In the genomic region with DNA sequence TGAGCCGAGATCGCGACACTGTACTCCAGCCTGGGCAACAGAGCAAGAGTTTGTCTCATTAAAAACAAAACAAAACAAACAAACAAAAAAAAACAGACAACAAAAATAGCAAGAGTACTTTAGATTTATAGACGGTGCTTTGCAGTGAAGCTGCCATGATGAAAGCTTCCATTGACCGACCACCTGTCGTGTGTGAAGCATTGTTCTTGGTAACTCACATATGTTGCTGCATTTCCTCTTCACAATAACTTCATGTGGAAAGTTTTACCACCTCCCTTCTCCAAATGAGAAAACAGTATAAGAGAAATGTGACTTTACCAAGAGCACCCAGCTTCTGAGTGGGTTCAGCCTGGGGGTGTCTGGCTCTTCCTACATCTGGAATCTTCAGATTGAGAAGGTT, we compare ENCODE assay signal across 21 cellular contexts. TPM values are rescaled to one million over a fixed set of nuclear protein-coding genes. Genes with fewer than 3 reads are reported as not detected.
DNase-seq lines count a peak whose midpoint lies in the region; ATAC-seq and TF ChIP-seq lines count a peak whose summit lies in the region.
"Had no signal": no experiment of that assay in that cellular context is flagged by ENCODE, and none has a peak within 500 bp of the region (broad histone marks: within the 10 kb centered on the region; RNA-seq: fewer than 3 reads in every experiment).

No MANE protein-coding gene starts in this region.

- H3K4me1 Mint-ChIP-seq in glutamatergic neuron (ENCODE audit: low read depth, unreplicated experiment) = peaks cover 4% of the 10 kb centered on the region
- H3K4me1 Mint-ChIP-seq in activated naive CD8-positive, alpha-beta T cell treated with anti-CD3 and anti-CD28 coated beads, Interleukin-2, amount 50 U/mL, for 24 hours = peaks cover 4% of the 10 kb centered on the region

- no peak overlapping the region for H3K4me3 Mint-ChIP-seq in glutamatergic neuron (ENCODE audit: unreplicated experiment)
- H3K4me3 Mint-ChIP-seq in activated naive CD8-positive, alpha-beta T cell treated with anti-CD3 and anti-CD28 coated beads, Interleukin-2, amount 50 U/mL, for 24 hours = no peak overlapping the region
- H3K4me3 Mint-ChIP-seq: CD8-positive, alpha-beta T cell; H9; IgD-negative memory B cell; T-cell had no signal

- H4K20me1 ChIP-seq in BLaER1 treated with 17β-estradiol and CSF1 and Interleukin-3, amounts not matched to agents 10 nM and 100 nM = no peaks in the 10 kb centered on the region
- no peaks in the 10 kb centered on the region for H4K20me1 ChIP-seq in OCI-LY1 (ENCODE audit: insufficient read depth, low read length)

- TF ChIP-seq CTCF in GM12865 (IDR thresholded peaks at IDR 0.05; ENCODE audit: insufficient read depth, low read depth, low read length, missing control alignments) (no peak), OCI-LY1 (IDR thresholded peaks at IDR 0.05; ENCODE audit: low read length) (no peak), glutamatergic neuron (IDR thresholded peaks at IDR 0.05; ENCODE audit: partially characterized antibody, unreplicated experiment) (no peak)

- peaks cover 8% of the 10 kb centered on the region for H3K36me3 Mint-ChIP-seq in glutamatergic neuron (ENCODE audit: unreplicated experiment)
- H3K36me3 Mint-ChIP-seq in activated naive CD8-positive, alpha-beta T cell treated with anti-CD3 and anti-CD28 coated beads, Interleukin-2, amount 50 U/mL, for 24 hours (ENCODE audit: low read depth) = no peaks in the 10 kb centered on the region
- H3K36me3 Mint-ChIP-seq: CD8-positive, alpha-beta T cell; IgD-negative memory B cell; T-cell had no signal

- H3K4me3 ChIP-seq in BLaER1 treated with 17β-estradiol and CSF1 and Interleukin-3, amounts not matched to agents 10 nM and 100 nM = no peak overlapping the region
- no peak overlapping the region for H3K4me3 ChIP-seq in GM12865 (ENCODE audit: low read depth, low read length)
- H3K4me3 ChIP-seq in OCI-LY1 (ENCODE audit: low read depth, low read length, poor library complexity, severe bottlenecking) = no peak overlapping the region
- H3K4me3 ChIP-seq: Peyer's patch had no signal

- H3K27ac ChIP-seq in BLaER1 treated with 17β-estradiol and CSF1 and Interleukin-3, amounts not matched to agents 10 nM and 100 nM = peak overlapping the region in 8 of 11 experiments; percentile 79 to 90 (median 86); a peak in 16 of 22 replicates
- H3K27ac ChIP-seq in OCI-LY1 (ENCODE audit: low read depth, low read length, poor library complexity, severe bottlenecking) = peak overlapping the region; percentile 97
- H3K27ac ChIP-seq: Peyer's patch had no signal

- DNase-seq in GM12865 (ENCODE audit: low read depth) = peak; percentile 42
- DNase-seq in glutamatergic neuron = no peak
- DNase-seq in activated naive CD8-positive, alpha-beta T cell treated with anti-CD3 and anti-CD28 coated beads, Interleukin-2, amount 50 U/mL, for 24 hours = no peak
- DNase-seq in stimulated activated naive CD8-positive, alpha-beta T cell treated with anti-CD3 and anti-CD28 coated beads, Interleukin-15, Interleukin-2, amounts not matched to agents 100 U/mL and 50 U/mL, for 24 hours = no peak
- DNase-seq in activated naive CD4-positive, alpha-beta T cell treated with anti-CD3 and anti-CD28 coated beads, Interleukin-2, amount 50 U/mL, for 16 hours = no peak
- DNase-seq: Calu3; CD8-positive, alpha-beta T cell; EL; H9; NCI-H1105; NCI-H1694; NCI-H2081; NCI-H510A treated with DMSO at 0.1 percent for 48 hours; NCI-H774; NK-92 treated with Interleukin-12 subunit alpha and Interleukin-12 subunit beta, amount 100 ng/mL, for 24 hours; Peyer's patch; T-cell had no signal

- H3K27ac Mint-ChIP-seq in glutamatergic neuron (ENCODE audit: unreplicated experiment) = peak overlapping the region; percentile 77
- no peak overlapping the region for H3K27ac Mint-ChIP-seq in activated naive CD8-positive, alpha-beta T cell treated with anti-CD3 and anti-CD28 coated beads, Interleukin-2, amount 50 U/mL, for 24 hours
- H3K27ac Mint-ChIP-seq: CD8-positive, alpha-beta T cell; IgD-negative memory B cell; T-cell had no signal

- H3K36me3 ChIP-seq in BLaER1 treated with 17β-estradiol and CSF1 and Interleukin-3, amounts not matched to agents 10 nM and 100 nM = no peaks in the 10 kb centered on the region; a peak in 4 of 22 replicates
- peaks cover 8% of the 10 kb centered on the region for H3K36me3 ChIP-seq in OCI-LY1 (ENCODE audit: insufficient read depth, low read length)
- H3K36me3 ChIP-seq: Peyer's patch had no signal

- no peaks in the 10 kb centered on the region for H3K9me2 ChIP-seq in OCI-LY1 (ENCODE audit: low read depth, low read length)

- peak overlapping the region in 9 of 11 experiments; percentile 46 to 86 (median 74); a peak in 17 of 22 replicates for H3K4me2 ChIP-seq in BLaER1 treated with 17β-estradiol and CSF1 and Interleukin-3, amounts not matched to agents 10 nM and 100 nM
- peak overlapping the region; percentile 59 for H3K4me2 ChIP-seq in OCI-LY1 (ENCODE audit: low read length)

- 0 out of 2 replicates have a peak overlapping the region, but pooled peaks have one; percentile 50 for H2AFZ ChIP-seq in OCI-LY1 (ENCODE audit: low read length)

- peaks cover 20 to 32% (median 26%) of the 10 kb centered on the region in 11 experiments for H3K9me3 ChIP-seq in BLaER1 treated with 17β-estradiol and CSF1 and Interleukin-3, amounts not matched to agents 10 nM and 100 nM (replicated peaks in 1 of 11)
- H3K9me3 ChIP-seq in OCI-LY1 (ENCODE audit: low read length) = peaks cover 7% of the 10 kb centered on the region
- H3K9me3 ChIP-seq: Peyer's patch had no signal

- peaks cover 5% of the 10 kb centered on the region; the same call in 1 of the 2 replicates for H3F3A ChIP-seq in OCI-LY1 (ENCODE audit: insufficient read depth, low read length)

- no peak for ATAC-seq in activated naive CD8-positive, alpha-beta T cell treated with anti-CD3 and anti-CD28 coated beads, Interleukin-2, amount 50 U/mL, for 24 hours
- no peak for ATAC-seq in stimulated activated naive CD8-positive, alpha-beta T cell treated with anti-CD3 and anti-CD28 coated beads, Interleukin-15, Interleukin-2, amounts not matched to agents 100 U/mL and 50 U/mL, for 24 hours
- ATAC-seq: CD8-positive, alpha-beta T cell; SK-N-SH treated with all-trans-retinoic acid at 6 μM for 48 hours; T-cell had no signal

- peaks cover 3% of the 10 kb centered on the region for H3K9me3 Mint-ChIP-seq in glutamatergic neuron (ENCODE audit: unreplicated experiment)
- peaks cover 8% of the 10 kb centered on the region for H3K9me3 Mint-ChIP-seq in activated naive CD8-positive, alpha-beta T cell treated with anti-CD3 and anti-CD28 coated beads, Interleukin-2, amount 50 U/mL, for 24 hours
- H3K9me3 Mint-ChIP-seq: H9 had no signal

- H3K27me3 ChIP-seq in BLaER1 treated with 17β-estradiol and CSF1 and Interleukin-3, amounts not matched to agents 10 nM and 100 nM = peaks cover 0 to 12% (median 0%) of the 10 kb centered on the region in 11 experiments; a peak in 2 of 22 replicates
- H3K27me3 ChIP-seq in OCI-LY1 (ENCODE audit: insufficient read depth, low read length) = no peaks in the 10 kb centered on the region
- H3K27me3 ChIP-seq: Peyer's patch had no signal

- peak overlapping the region in 8 of 11 experiments; percentile 68 to 81 (median 74); a peak in 9 of 22 replicates for H3K9ac ChIP-seq in BLaER1 treated with 17β-estradiol and CSF1 and Interleukin-3, amounts not matched to agents 10 nM and 100 nM
- peak overlapping the region; percentile 61 for H3K9ac ChIP-seq in OCI-LY1 (ENCODE audit: low read length)

- H3K4me1 ChIP-seq in BLaER1 treated with 17β-estradiol and CSF1 and Interleukin-3, amounts not matched to agents 10 nM and 100 nM = peaks cover 43 to 89% (median 76%) of the 10 kb centered on the region in 10 experiments
- H3K4me1 ChIP-seq in OCI-LY1 (ENCODE audit: insufficient read depth, low read length, severe bottlenecking) = peaks cover 64% of the 10 kb centered on the region

- no peaks in the 10 kb centered on the region for H3K79me2 ChIP-seq in OCI-LY1 (ENCODE audit: insufficient read depth, low read length)

- peaks cover 2% of the 10 kb centered on the region for H3K27me3 Mint-ChIP-seq in glutamatergic neuron (ENCODE audit: unreplicated experiment)
- peaks cover 9% of the 10 kb centered on the region for H3K27me3 Mint-ChIP-seq in activated naive CD8-positive, alpha-beta T cell treated with anti-CD3 and anti-CD28 coated beads, Interleukin-2, amount 50 U/mL, for 24 hours

RNA-seq across cellular contexts. Expression of a gene that starts 56.4 kb away (rescaled TPM):
- 0.12 TPM for total RNA-seq in glutamatergic neuron (ENCODE audit: unreplicated experiment)
- total RNA-seq: CD8-positive, alpha-beta T cell had no signal
